ENCODE assay signal across 1 cellular context in genomic region chr16:22003195-22003594, GRCh38.
TF ChIP-seq lines count a peak whose summit lies in the region.

No MANE protein-coding gene starts in this region.

TF ChIP-seq in IMR-90, 13 proteins besides CTCF, POLR2A, EP300 and RAD21:
- TF ChIP-seq MAFK (IDR thresholded peaks at IDR 0.05; ENCODE audit: low read depth, low read length): no peak
- TF ChIP-seq FOS (IDR thresholded peaks at IDR 0.05; ENCODE audit: low read depth, low read length): no peak
- TF ChIP-seq USF2 (IDR thresholded peaks at IDR 0.05; ENCODE audit: low read depth, low read length): no peak
- no peak for TF ChIP-seq CHD1 (IDR thresholded peaks at IDR 0.05; ENCODE audit: low read depth, low read length)
- no peak for TF ChIP-seq NFE2L2 (IDR thresholded peaks at IDR 0.05; ENCODE audit: low read depth, low read length)
- no peak for TF ChIP-seq CEBPB (IDR thresholded peaks at IDR 0.05; ENCODE audit: low read depth, low read length)
- TF ChIP-seq BHLHE40 (IDR thresholded peaks at IDR 0.05; ENCODE audit: low read depth, low read length): no peak
- no peak for TF ChIP-seq MXI1 (IDR thresholded peaks at IDR 0.05; ENCODE audit: borderline replicate concordance, low read depth, low read length)
- no peak for TF ChIP-seq MAZ (IDR thresholded peaks at IDR 0.05; ENCODE audit: borderline replicate concordance, low read depth, low read length)
- no peak for TF ChIP-seq RCOR1 (IDR thresholded peaks at IDR 0.05; ENCODE audit: insufficient replicate concordance, low read length)
- no peak for TF ChIP-seq RFX5 (IDR thresholded peaks at IDR 0.05; ENCODE audit: low read depth, low read length)
- no peak for TF ChIP-seq ELK1 (IDR thresholded peaks at IDR 0.05; ENCODE audit: borderline replicate concordance, low read depth, low read length)
- no peak for TF ChIP-seq SMC3 (IDR thresholded peaks at IDR 0.05; ENCODE audit: low read depth, low read length)
